In the genomic region with DNA sequence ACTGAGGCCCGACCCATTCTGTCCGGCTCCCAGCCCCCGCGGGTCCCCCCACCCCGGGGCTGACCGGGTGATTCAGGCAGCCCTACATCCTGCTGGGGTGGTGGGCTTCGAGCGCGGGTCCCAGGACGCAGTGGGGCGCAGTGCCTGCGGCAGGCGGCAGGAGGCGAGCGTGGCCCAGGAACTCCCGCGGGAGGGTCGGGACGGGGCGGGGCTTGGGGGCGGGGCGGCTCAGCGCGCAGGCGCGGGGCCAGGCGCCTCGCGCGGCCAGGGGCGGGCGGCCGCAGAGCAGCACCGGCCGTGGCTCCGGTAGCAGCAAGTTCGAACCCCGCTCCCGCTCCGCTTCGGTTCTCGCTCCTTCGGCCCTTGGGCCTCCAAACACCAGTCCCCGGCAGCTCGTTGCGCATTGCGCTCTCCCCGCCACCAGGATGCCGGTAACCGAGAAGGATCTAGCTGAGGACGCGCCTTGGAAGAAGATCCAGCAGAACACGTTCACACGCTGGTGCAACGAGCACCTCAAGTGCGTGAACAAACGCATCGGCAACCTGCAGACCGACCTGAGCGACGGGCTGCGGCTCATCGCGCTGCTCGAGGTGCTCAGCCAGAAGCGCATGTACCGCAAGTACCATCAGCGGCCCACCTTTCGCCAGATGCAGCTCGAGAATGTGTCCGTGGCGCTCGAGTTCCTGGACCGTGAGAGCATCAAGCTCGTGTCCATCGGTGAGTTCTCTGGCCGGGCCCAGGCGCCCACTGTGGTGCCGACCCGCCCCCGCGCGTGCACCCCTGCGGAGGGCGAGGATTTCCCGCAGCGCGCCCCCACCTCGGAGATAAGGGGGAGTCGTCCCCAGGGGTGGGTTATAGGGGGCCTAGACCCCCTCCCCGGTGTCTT, we compare ENCODE assay signal across 7 cellular contexts. TPM values are rescaled to one million over a fixed set of nuclear protein-coding genes. Genes with fewer than 3 reads are reported as not detected.
DNase-seq lines count a peak whose midpoint lies in the region; ATAC-seq and TF ChIP-seq lines count a peak whose summit lies in the region.

A gene with protein sequence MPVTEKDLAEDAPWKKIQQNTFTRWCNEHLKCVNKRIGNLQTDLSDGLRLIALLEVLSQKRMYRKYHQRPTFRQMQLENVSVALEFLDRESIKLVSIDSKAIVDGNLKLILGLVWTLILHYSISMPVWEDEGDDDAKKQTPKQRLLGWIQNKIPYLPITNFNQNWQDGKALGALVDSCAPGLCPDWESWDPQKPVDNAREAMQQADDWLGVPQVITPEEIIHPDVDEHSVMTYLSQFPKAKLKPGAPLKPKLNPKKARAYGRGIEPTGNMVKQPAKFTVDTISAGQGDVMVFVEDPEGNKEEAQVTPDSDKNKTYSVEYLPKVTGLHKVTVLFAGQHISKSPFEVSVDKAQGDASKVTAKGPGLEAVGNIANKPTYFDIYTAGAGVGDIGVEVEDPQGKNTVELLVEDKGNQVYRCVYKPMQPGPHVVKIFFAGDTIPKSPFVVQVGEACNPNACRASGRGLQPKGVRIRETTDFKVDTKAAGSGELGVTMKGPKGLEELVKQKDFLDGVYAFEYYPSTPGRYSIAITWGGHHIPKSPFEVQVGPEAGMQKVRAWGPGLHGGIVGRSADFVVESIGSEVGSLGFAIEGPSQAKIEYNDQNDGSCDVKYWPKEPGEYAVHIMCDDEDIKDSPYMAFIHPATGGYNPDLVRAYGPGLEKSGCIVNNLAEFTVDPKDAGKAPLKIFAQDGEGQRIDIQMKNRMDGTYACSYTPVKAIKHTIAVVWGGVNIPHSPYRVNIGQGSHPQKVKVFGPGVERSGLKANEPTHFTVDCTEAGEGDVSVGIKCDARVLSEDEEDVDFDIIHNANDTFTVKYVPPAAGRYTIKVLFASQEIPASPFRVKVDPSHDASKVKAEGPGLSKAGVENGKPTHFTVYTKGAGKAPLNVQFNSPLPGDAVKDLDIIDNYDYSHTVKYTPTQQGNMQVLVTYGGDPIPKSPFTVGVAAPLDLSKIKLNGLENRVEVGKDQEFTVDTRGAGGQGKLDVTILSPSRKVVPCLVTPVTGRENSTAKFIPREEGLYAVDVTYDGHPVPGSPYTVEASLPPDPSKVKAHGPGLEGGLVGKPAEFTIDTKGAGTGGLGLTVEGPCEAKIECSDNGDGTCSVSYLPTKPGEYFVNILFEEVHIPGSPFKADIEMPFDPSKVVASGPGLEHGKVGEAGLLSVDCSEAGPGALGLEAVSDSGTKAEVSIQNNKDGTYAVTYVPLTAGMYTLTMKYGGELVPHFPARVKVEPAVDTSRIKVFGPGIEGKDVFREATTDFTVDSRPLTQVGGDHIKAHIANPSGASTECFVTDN (N-terminal part only) (plus strand): TSS at position 283 of the 886 bp plus-strand sequence. CDS start 143 bp downstream, at position 426.

- peak within 1 kb of the TSS; percentile 79 for H3K27ac ChIP-seq in cingulate gyrus (ENCODE audit: low read depth, low read length)
- H3K27ac ChIP-seq in layer of hippocampus (ENCODE audit: low read depth, low read length), result peak within 1 kb of the TSS; percentile 90

- peak within 1 kb of the TSS; percentile 88 for H3K4me3 Mint-ChIP-seq in activated CD4-positive, alpha-beta T cell treated with anti-CD3 and anti-CD28 coated beads for 36 hours

- peak; percentile 80 for ATAC-seq in activated CD4-positive, alpha-beta T cell treated with anti-CD3 and anti-CD28 coated beads for 36 hours

- POLR2A ChIA-PET in HEK293T (lab: Yijun Ruan, JAX), result interaction anchor here (1.1 to 1.3 kb wide), 3 partner anchors 17 to 40 kb away, joined by 3 to 5 read pairs (median 4); no protein-coding TSS in a partner anchor
- POLR2A ChIA-PET in activated CD4-positive, alpha-beta T cell treated with anti-CD3 and anti-CD28 coated beads for 36 hours (lab: Charles Lee), result no interaction called here

- peak; percentile 94 for TF ChIP-seq CTCF in GM12874 (IDR thresholded peaks at IDR 0.05; ENCODE audit: insufficient read depth, low read depth, low read length)

- no peaks in the 10 kb centered on the region for H3K27me3 ChIP-seq in layer of hippocampus (ENCODE audit: control insufficient read depth, insufficient read depth, low read length)

- DNase-seq in HEK293T (ENCODE audit: extremely low spot score) (peak; percentile 97), NCI-H1105 treated with DMSO at 0.1 percent for 48 hours (lab: John Stamatoyannopoulos, UW) (peak; percentile 34)
- DNase-seq in activated CD4-positive, alpha-beta T cell treated with anti-CD3 and anti-CD28 coated beads for 36 hours, result peak; percentile 91
- peak; percentile 78 for DNase-seq in stimulated activated CD4-positive, alpha-beta T cell treated with anti-CD3 and anti-CD28 coated beads, Interleukin-1b, Interleukin-23, amount 100 ng/mL, for 48 hours

- intact Hi-C loops in activated CD4-positive, alpha-beta T cell treated with anti-CD3 and anti-CD28 coated beads for 36 hours (cut with DNase I, micrococcal nuclease), result loop anchor here (1.0 to 10.0 kb wide), 10 partner anchors 26 to 484 kb away; a partner anchor contains a TSS

- CTCF ChIA-PET in HEK293T (lab: Yijun Ruan, JAX), result interaction anchor here (0.6 to 1.7 kb wide), 13 partner anchors 9 to 177 kb away, joined by 3 to 5 read pairs (median 3); no protein-coding TSS in a partner anchor
- CTCF ChIA-PET in activated CD4-positive, alpha-beta T cell treated with anti-CD3 and anti-CD28 coated beads for 36 hours (lab: Charles Lee), result interaction anchor here (0.6 to 4.6 kb wide), 22 partner anchors 11 to 284 kb away, joined by 3 to 22 read pairs (median 3); no protein-coding TSS in a partner anchor

- peak within 1 kb of the TSS; percentile 89 for H3K27ac Mint-ChIP-seq in activated CD4-positive, alpha-beta T cell treated with anti-CD3 and anti-CD28 coated beads for 36 hours

- H3K27me3 Mint-ChIP-seq in activated CD4-positive, alpha-beta T cell treated with anti-CD3 and anti-CD28 coated beads for 36 hours, result no peaks in the 10 kb centered on the region

- H3K9me3 Mint-ChIP-seq in activated CD4-positive, alpha-beta T cell treated with anti-CD3 and anti-CD28 coated beads for 36 hours (ENCODE audit: low read depth), result no peaks in the 10 kb centered on the region

- H3K4me1 Mint-ChIP-seq in activated CD4-positive, alpha-beta T cell treated with anti-CD3 and anti-CD28 coated beads for 36 hours, result peaks cover 38% of the 10 kb centered on the region

- no peaks in the 10 kb centered on the region for H3K36me3 Mint-ChIP-seq in activated CD4-positive, alpha-beta T cell treated with anti-CD3 and anti-CD28 coated beads for 36 hours (ENCODE audit: low read depth)

TF ChIP-seq in HEK293T, 16 proteins besides CTCF, POLR2A, EP300 and RAD21:
- TF ChIP-seq BHLHE40 (IDR thresholded peaks at IDR 0.05; ENCODE audit: borderline replicate concordance) (no peak), L3MBTL2 (conservative IDR thresholded peaks at IDR 0.05) (peak; percentile 57)

RNA-seq across cellular contexts. Expression of the gene that starts here (rescaled TPM):
- 10 to 100 TPM; 25.4 to 29.1 TPM for total RNA-seq in activated CD4-positive, alpha-beta T cell treated with anti-CD3 and anti-CD28 coated beads for 36 hours

Comparison
In these comparisons a context has a peak if more than half of its experiments do, and no peak if none do; other contexts are left out.
1. Peak in every context shown above with its lines: DNase-seq, ATAC-seq and H3K27ac ChIP-seq.
2. DNase-seq: peak in every context shown above with its lines; median percentile 97 in HEK293T; 91 in activated CD4-positive, alpha-beta T cell treated with anti-CD3 and anti-CD28 coated beads for 36 hours; 78 in stimulated activated CD4-positive, alpha-beta T cell treated with anti-CD3 and anti-CD28 coated beads, Interleukin-1b, Interleukin-23, amount 100 ng/mL, for 48 hours; 34 in NCI-H1105 treated with DMSO at 0.1 percent for 48 hours.